Comparison of ENCODE assay signal across 7 cellular contexts in the genomic region with DNA sequence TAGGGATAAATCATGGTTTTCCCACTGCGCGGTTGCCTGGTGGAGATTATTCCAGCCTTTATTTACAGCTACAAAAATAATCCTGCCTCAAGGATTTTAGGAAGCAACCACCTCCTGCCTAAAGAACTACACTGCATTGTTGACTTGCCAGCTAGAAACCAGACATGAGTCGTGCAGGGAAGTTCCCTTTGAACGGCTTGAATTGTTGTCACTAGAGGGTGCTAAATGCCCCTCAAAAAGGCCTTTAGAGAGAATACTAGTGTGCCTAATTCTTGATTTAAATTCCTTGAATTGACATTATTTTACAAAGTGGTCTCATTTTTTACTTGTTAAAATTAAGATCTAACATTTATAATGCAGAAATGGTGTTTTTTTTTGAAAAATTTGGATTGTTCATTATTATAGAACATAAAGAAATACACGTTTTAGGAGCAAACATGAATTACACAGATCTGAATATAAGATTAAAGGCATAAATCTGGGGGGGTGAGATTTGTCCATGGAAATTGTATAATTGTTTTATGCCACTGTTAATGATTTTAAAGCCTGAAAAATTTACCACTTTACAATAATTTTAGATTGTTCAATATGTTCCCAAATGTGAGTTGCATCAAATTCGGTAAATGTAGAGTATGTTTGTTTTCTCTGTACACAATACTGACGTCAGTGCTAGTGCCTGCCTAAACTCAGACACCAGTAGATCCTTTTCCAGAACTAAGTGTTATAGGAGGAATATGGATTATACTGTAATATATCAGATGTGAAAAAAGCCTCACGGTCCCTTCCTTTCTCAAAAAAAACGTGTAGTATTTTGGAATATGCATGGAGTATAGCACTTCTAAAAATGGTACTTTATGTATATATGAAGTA. TPM values are rescaled to one million over a fixed set of nuclear protein-coding genes. Genes with fewer than 3 reads are reported as not detected.
DNase-seq lines count a peak whose midpoint lies in the region; FAIRE-seq and TF ChIP-seq lines count a peak whose summit lies in the region.

No MANE protein-coding gene starts in this region.

- no peak overlapping the region for H4K8ac ChIP-seq in mesenchymal stem cell (ENCODE audit: low read length)

- no peak overlapping the region for H2AK5ac ChIP-seq in mesenchymal stem cell (ENCODE audit: low read length, severe bottlenecking)

- intact Hi-C loops in dorsolateral prefrontal cortex (cut with DNase I), result loop anchor here (5.0 to 10.0 kb wide), 2 partner anchors 629 to 631 kb away; no protein-coding TSS in a partner anchor

- no peaks in the 10 kb centered on the region for H3K27me3 ChIP-seq in MG63
- peaks cover 0 to 19% (median 0%) of the 10 kb centered on the region in 45 donors for H3K27me3 ChIP-seq in dorsolateral prefrontal cortex
- peaks cover 4 to 17% of the 10 kb centered on the region in 2 experiments for H3K27me3 ChIP-seq in mesenchymal stem cell (ENCODE audit: control insufficient read depth in 1 of 2, insufficient read depth in 1 of 2, low read length in 2 of 2)

- no peak overlapping the region for H3K27ac ChIP-seq in dorsolateral prefrontal cortex
- H3K27ac ChIP-seq in mesenchymal stem cell (ENCODE audit: low read length, poor library complexity, severe bottlenecking), result no peak overlapping the region

- H4K91ac ChIP-seq in mesenchymal stem cell (ENCODE audit: low read length), result no peak overlapping the region

- no peak overlapping the region for H3K4ac ChIP-seq in mesenchymal stem cell (ENCODE audit: low read depth in 1 of 2, low read length in 2 of 2)

- H3K4me1 ChIP-seq in mesenchymal stem cell (ENCODE audit: control insufficient read depth, insufficient read depth, low read depth, low read length), result peaks cover 4% of the 10 kb centered on the region

- H2BK5ac ChIP-seq in mesenchymal stem cell (ENCODE audit: low read depth, low read length, poor library complexity, severe bottlenecking), result no peak overlapping the region

- H2BK15ac ChIP-seq in mesenchymal stem cell (ENCODE audit: low read depth, poor library complexity, severe bottlenecking), result no peak overlapping the region

- no peak overlapping the region for H3K14ac ChIP-seq in mesenchymal stem cell (ENCODE audit: low read length in 2 of 2)

- no peaks in the 10 kb centered on the region for H3K9me3 ChIP-seq in MG63
- no peaks in the 10 kb centered on the region for H3K9me3 ChIP-seq in mesenchymal stem cell (ENCODE audit: control insufficient read depth, low read length)

- FAIRE-seq in RCC 7860 (lab: Jason Lieb, UNC), result peak; percentile 76

- H3K23ac ChIP-seq in mesenchymal stem cell (ENCODE audit: low read length in 2 of 2), result no peak overlapping the region

- no peak overlapping the region for H3K4me3 ChIP-seq in MG63
- peak overlapping the region in 9 of 59 donors; percentile 14 to 37 (median 20) for H3K4me3 ChIP-seq in dorsolateral prefrontal cortex
- no peak overlapping the region for H3K4me3 ChIP-seq in mesenchymal stem cell (ENCODE audit: insufficient read depth in 1 of 2, low read depth in 1 of 2, low read length in 2 of 2)

- H2BK12ac ChIP-seq in mesenchymal stem cell (ENCODE audit: low read length in 2 of 2), result no peak overlapping the region

- TF ChIP-seq CTCF in dorsolateral prefrontal cortex (IDR thresholded peaks at IDR 0.05 in 54 of 56, conservative IDR thresholded peaks at IDR 0.05 in 2 of 56; ENCODE audit: low read depth in 1 of 56, partially characterized antibody in 56 of 56), result peak; percentile 42 to 82 (median 65)

- H3K18ac ChIP-seq in mesenchymal stem cell (ENCODE audit: low read depth in 1 of 2, low read length in 2 of 2), result no peak overlapping the region

- H2BK120ac ChIP-seq in mesenchymal stem cell (ENCODE audit: low read depth, low read length), result no peak overlapping the region

- H3K79me1 ChIP-seq in mesenchymal stem cell (replicated peaks; ENCODE audit: low read length, poor library complexity, severe bottlenecking), result no peaks in the 10 kb centered on the region

- H3K36me3 ChIP-seq in MG63 (no peaks in the 10 kb centered on the region), mesenchymal stem cell (ENCODE audit: control insufficient read depth in 1 of 2, insufficient read depth in 2 of 2, low read depth in 1 of 2, low read length in 2 of 2) (no peaks in the 10 kb centered on the region)

- no peak overlapping the region for H3K9ac ChIP-seq in mesenchymal stem cell (ENCODE audit: low read length)

- peak; percentile 30 for DNase-seq in GM04504 (ENCODE audit: low read depth)
- DNase-seq in MG63, result peak; percentile 37
- peak; percentile 45 for DNase-seq in RCC 7860 (ENCODE audit: low spot score)
- peak in 1 of 10 donors; percentile 49 for DNase-seq in dorsolateral prefrontal cortex
- peak; percentile 77 for DNase-seq in mesenchymal stem cell
- DNase-seq in NK-92 (lab: John Stamatoyannopoulos, UW; ENCODE audit: unreplicated experiment), result no peak
- DNase-seq in activated CD4-positive, CD25-positive, alpha-beta regulatory T cell treated with anti-CD3 and anti-CD28 coated beads, Interleukin-2, amount 50 U/mL, for 72 hours, result no peak

- H3K4me2 ChIP-seq in mesenchymal stem cell (ENCODE audit: low read length, poor library complexity, severe bottlenecking), result no peak overlapping the region

- H2AFZ ChIP-seq in mesenchymal stem cell (ENCODE audit: low read depth, low read length), result no peak overlapping the region

- 17% methylated on average over 4 of the region's 9 CpGs for WGBS in mesenchymal stem cell

RNA-seq across cellular contexts. Expression of a gene that starts 7.6 kb away (rescaled TPM):
- 4.4 and 7.6 TPM in 2 replicates for total RNA-seq in MG63 (2014; rRNA removed; shearing (Covaris generic); ENCODE audit: low replicate concordance)
- 10 to 100 TPM in 41 of 120 experiments, 1 to 10 TPM in 79; 4.2 to 20.8 (median 8.6) TPM for total RNA-seq in dorsolateral prefrontal cortex
- polyA plus RNA-seq in mesenchymal stem cell (2013, experiment 1 of 2), result 0.48 TPM
- polyA plus RNA-seq in mesenchymal stem cell (2013, experiment 2 of 2), result 0.45 TPM

Comparison
In these comparisons a context has a peak if more than half of its experiments do, and no peak if none do; other contexts are left out.
1. DNase-seq: peak in GM04504 (single experiment), MG63 (single experiment), RCC 7860 (single experiment) and mesenchymal stem cell (single experiment); none in NK-92 (single experiment) and activated CD4-positive, CD25-positive, alpha-beta regulatory T cell treated with anti-CD3 and anti-CD28 coated beads, Interleukin-2, amount 50 U/mL, for 72 hours (single experiment).